In genomic region chr18:59293317-59293716, GRCh38 we compare ENCODE assay signal across 8 cellular contexts. TPM values are rescaled to one million over a fixed set of nuclear protein-coding genes. Genes with fewer than 3 reads are reported as not detected.
"Had no signal": no experiment of that assay in that cellular context is flagged by ENCODE, and none has a peak within 500 bp of the region (broad histone marks: within the 10 kb centered on the region; RNA-seq: fewer than 3 reads in every experiment).

No MANE protein-coding gene starts in this region.

- H3K4me3 ChIP-seq: GM23248, K562 had no signal

- H3K4me3 Mint-ChIP-seq: H9 had no signal

- H2AFZ ChIP-seq: GM23248 had no signal

- H3K27ac Mint-ChIP-seq: H9 had no signal

- H3K27ac ChIP-seq: GM23248 had no signal

- ATAC-seq: K562 had no signal

- H3K9me3 Mint-ChIP-seq: H9 had no signal

- DNase-seq: GM23248, H9, HCEC 1CT, IMR-90, KG1 had no signal

RNA-seq across cellular contexts. Expression of gene RAX, which starts 20.1 kb away (rescaled TPM):
- total RNA-seq: GM23248, HT-29, IMR-90, K562 had no signal

RNA-seq across cellular contexts. Expression of gene CPLX4, which starts 25.1 kb away (rescaled TPM):
- total RNA-seq: GM23248, H1, H9, HT-29, IMR-90, K562 had no signal
